In genomic region chr22:23750744-23751440, GRCh38 we compare ENCODE assay signal across 8 cellular contexts. TPM values are rescaled to one million over a fixed set of nuclear protein-coding genes. Genes with fewer than 3 reads are reported as not detected.
DNase-seq lines count a peak whose midpoint lies in the region; ATAC-seq and TF ChIP-seq lines count a peak whose summit lies in the region.

ZNF70 (minus strand) TSS chr22:23751112; CDS start chr22:23745140, 5,972 bp downstream.

- H2AK5ac ChIP-seq in neuronal stem cell (ENCODE audit: low read depth, low read length) = peak within 1 kb of the TSS; percentile 63

- peak within 1 kb of the TSS; percentile 56 for H4K91ac ChIP-seq in neuronal stem cell (ENCODE audit: low read depth, low read length, poor library complexity)

- peak within 1 kb of the TSS; percentile 95 for H2BK120ac ChIP-seq in neuronal stem cell (ENCODE audit: low read depth, low read length)

- peak within 1 kb of the TSS; percentile 93 for H3K4me2 ChIP-seq in neuronal stem cell (ENCODE audit: insufficient read depth, low read length, poor library complexity, severe bottlenecking)

- H3K14ac ChIP-seq in neuronal stem cell (ENCODE audit: low read length) = peak within 1 kb of the TSS; percentile 99

- H3K36me3 ChIP-seq in KOPT-K1 (ENCODE audit: insufficient read depth, low read length) (no peaks in the 10 kb centered on the region), neuronal stem cell (replicated peaks in 1 of 2; ENCODE audit: control insufficient read depth in 2 of 2, insufficient read depth in 2 of 2, low read length in 2 of 2) (peaks cover 0 to under 1% of the 10 kb centered on the region in 2 donors), subcutaneous abdominal adipose tissue (ENCODE audit: control insufficient read depth in 5 of 5, insufficient read depth in 5 of 5, low read length in 5 of 5) (no peaks in the 10 kb centered on the region)

- H3K4me3 ChIP-seq in neuronal stem cell (ENCODE audit: low read length in 2 of 2) = peak within 1 kb of the TSS; percentile 84 to 96
- peak within 1 kb of the TSS; percentile 69 to 87 (median 78) for H3K4me3 ChIP-seq in subcutaneous abdominal adipose tissue (ENCODE audit: low read depth in 1 of 5, low read length in 5 of 5)

- peak within 1 kb of the TSS; percentile 98 for H2AFZ ChIP-seq in neuronal stem cell (ENCODE audit: low read length)

- peak; percentile 70 for ATAC-seq in GM21515 (IDR thresholded peaks at IDR 0.05; ENCODE audit: unreplicated experiment)
- ATAC-seq in foreskin keratinocyte = peak; percentile 97

- no peak within 1 kb of the TSS for H2BK12ac ChIP-seq in neuronal stem cell (ENCODE audit: low read length)

- H3K4me1 ChIP-seq in foreskin keratinocyte (no peaks in the 10 kb centered on the region), neuronal stem cell (ENCODE audit: control insufficient read depth in 2 of 2, insufficient read depth in 1 of 2, low read depth in 1 of 2, low read length in 2 of 2) (peaks cover 4 to 5% of the 10 kb centered on the region in 2 donors), subcutaneous abdominal adipose tissue (ENCODE audit: control insufficient read depth in 5 of 5, insufficient read depth in 5 of 5, low read length in 5 of 5) (peaks cover 0 to 28% (median 20%) of the 10 kb centered on the region in 5 donors)

- H2BK5ac ChIP-seq in neuronal stem cell (ENCODE audit: low read length) = peak within 1 kb of the TSS; percentile 71

- H2BK15ac ChIP-seq in neuronal stem cell (ENCODE audit: low read length) = peak within 1 kb of the TSS; percentile 75

- TF ChIP-seq CTCF in foreskin keratinocyte (conservative IDR thresholded peaks at IDR 0.05) = peak; percentile 10

- H3K9me3 ChIP-seq in KOPT-K1 (ENCODE audit: insufficient read depth, low read length, poor library complexity, severe bottlenecking) (no peaks in the 10 kb centered on the region), neuronal stem cell (replicated peaks in 1 of 2; ENCODE audit: control insufficient read depth in 2 of 2, insufficient read depth in 1 of 2, low read depth in 1 of 2, low read length in 2 of 2) (no peaks in the 10 kb centered on the region), subcutaneous abdominal adipose tissue (ENCODE audit: control insufficient read depth in 5 of 5, low read length in 5 of 5) (no peaks in the 10 kb centered on the region)

- no CpG with 5 or more reads among the region's 76 CpGs for WGBS in neuronal stem cell (ENCODE audit: extremely low coverage in 2 of 2, insufficient read length in 2 of 2, insufficient replicate concordance in 1 of 2), 2 donors

- peak within 1 kb of the TSS; percentile 86 for H3K4ac ChIP-seq in neuronal stem cell (ENCODE audit: low read length)

- H3K27ac ChIP-seq in KOPT-K1 (ENCODE audit: low read depth, low read length, poor library complexity, severe bottlenecking) = peak within 1 kb of the TSS; percentile 70
- H3K27ac ChIP-seq in foreskin keratinocyte = peak within 1 kb of the TSS; percentile 65
- H3K27ac ChIP-seq in neuronal stem cell (replicated peaks; ENCODE audit: low read length) = peak within 1 kb of the TSS; percentile 92
- peak within 1 kb of the TSS; percentile 74 for H3K27ac ChIP-seq in subcutaneous abdominal adipose tissue (ENCODE audit: low read depth, low read length)

- peak within 1 kb of the TSS; percentile 100 for H4K8ac ChIP-seq in neuronal stem cell (ENCODE audit: low read depth, low read length)

- H3K18ac ChIP-seq in neuronal stem cell (ENCODE audit: low read length) = peak within 1 kb of the TSS; percentile 99

- H3K27me3 ChIP-seq in foreskin keratinocyte (no peaks in the 10 kb centered on the region), neuronal stem cell (ENCODE audit: control insufficient read depth in 3 of 3, insufficient read depth in 3 of 3, low read depth in 1 of 3, low read length in 3 of 3) (peaks cover 0 to 4% (median 0%) of the 10 kb centered on the region in 3 experiments), subcutaneous abdominal adipose tissue (ENCODE audit: control insufficient read depth in 5 of 5, insufficient read depth in 4 of 5, low read length in 5 of 5) (no peaks in the 10 kb centered on the region)

- H3K79me1 ChIP-seq in neuronal stem cell (ENCODE audit: low read depth, low read length) = peaks cover 4% of the 10 kb centered on the region

- H3K9ac ChIP-seq in neuronal stem cell (ENCODE audit: low read depth, low read length, poor library complexity) (peak within 1 kb of the TSS; percentile 97), subcutaneous abdominal adipose tissue (ENCODE audit: low read length in 5 of 5) (peak within 1 kb of the TSS; percentile 4 to 92 (median 86))

- DNase-seq in D341Med (ENCODE audit: low spot score) = peak; percentile 97
- peak; percentile 81 for DNase-seq in activated gamma-delta T cell (lab: John Stamatoyannopoulos, UW)
- peak; percentile 55 to 69 for DNase-seq in foreskin keratinocyte
- DNase-seq in neuronal stem cell (ENCODE audit: low spot score) = peak; percentile 83

- H3K23ac ChIP-seq in neuronal stem cell (ENCODE audit: low read depth, low read length, poor library complexity) = peak within 1 kb of the TSS; percentile 87

- peak; percentile 68 for TF ChIP-seq POLR2A in Raji (IDR thresholded peaks at IDR 0.05; ENCODE audit: insufficient read depth, low read depth, low read length)

RNA-seq across cellular contexts. Expression of gene ZNF70, which starts in this region (rescaled TPM):
- 3.0 and 3.3 TPM in 2 replicates for total RNA-seq in foreskin keratinocyte
- polyA plus RNA-seq in foreskin keratinocyte = 0.52 and 0.53 TPM in 2 replicates
- polyA plus RNA-seq in neuronal stem cell (2013, experiment 1 of 2) = 2.8 TPM
- polyA plus RNA-seq in neuronal stem cell (2013, experiment 2 of 2) = 3.0 TPM

Comparison
In these comparisons a context has a peak if more than half of its experiments do, and no peak if none do; other contexts are left out.
1. Peak in every context shown above with its lines: DNase-seq, ATAC-seq, H3K4me3 ChIP-seq and H3K27ac ChIP-seq.